In the genomic region with DNA sequence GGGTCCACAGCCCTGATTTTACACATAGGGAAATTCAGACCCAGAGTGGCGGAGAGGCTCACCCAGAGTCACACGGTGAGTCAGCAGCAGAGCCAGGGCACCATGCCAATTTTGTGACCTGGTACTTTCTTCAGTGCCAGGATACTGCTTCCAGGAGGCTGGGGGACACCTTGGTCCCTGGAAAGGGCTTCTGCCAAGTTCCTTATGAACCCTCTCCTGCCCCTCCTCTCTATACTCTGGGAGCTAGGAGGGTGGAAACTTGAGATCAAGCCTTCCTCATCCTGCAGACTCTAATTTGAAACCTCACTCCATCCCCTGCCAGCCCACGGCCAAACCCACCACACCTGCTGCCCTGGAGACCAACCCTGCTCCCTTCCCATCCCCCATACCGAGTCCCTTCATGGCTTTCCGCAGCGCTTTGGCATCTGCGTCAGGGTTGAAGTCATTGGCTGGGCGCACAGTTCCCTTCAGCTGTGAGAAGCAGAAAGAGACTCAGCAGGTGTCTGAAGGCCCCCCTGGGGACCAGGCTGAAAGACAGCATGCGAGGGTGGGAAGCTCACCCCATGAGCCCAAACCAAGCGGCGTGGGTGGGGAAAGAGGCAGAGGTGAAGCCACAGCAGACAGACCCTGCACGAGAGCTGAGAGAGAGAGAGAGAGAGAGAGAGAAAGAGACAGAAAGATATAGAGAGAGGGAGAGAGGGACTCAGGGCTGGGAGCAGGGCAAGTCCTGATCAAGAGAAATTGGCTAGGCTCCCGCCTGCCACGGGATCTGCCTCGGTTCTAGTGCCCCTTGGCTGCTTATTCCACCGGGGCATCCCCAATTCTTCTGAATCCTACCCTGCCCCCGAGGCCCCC, we compare ENCODE assay signal across 9 cellular contexts. TPM values are rescaled to one million over a fixed set of nuclear protein-coding genes. Genes with fewer than 3 reads are reported as not detected.
DNase-seq lines count a peak whose midpoint lies in the region; ATAC-seq and TF ChIP-seq lines count a peak whose summit lies in the region.
"Had no signal": no experiment of that assay in that cellular context is flagged by ENCODE, and none has a peak within 500 bp of the region (broad histone marks: within the 10 kb centered on the region; RNA-seq: fewer than 3 reads in every experiment).

No MANE protein-coding gene starts in this region.

- H3K9ac ChIP-seq in endodermal cell (ENCODE audit: extremely low read depth, low read length, poor library complexity, severe bottlenecking) = no peak overlapping the region

- H3K27me3 ChIP-seq in aorta (ENCODE audit: control insufficient read depth in 1 of 2, insufficient read depth in 2 of 2, low read length in 1 of 2) (no peaks in the 10 kb centered on the region), MG63 (no peaks in the 10 kb centered on the region), endodermal cell (ENCODE audit: control insufficient read depth, insufficient read depth, low read length, poor library complexity, severe bottlenecking) (no peaks in the 10 kb centered on the region)

- no peak for DNase-seq in activated T-helper 2 cell treated with anti-CD3 and anti-CD28 coated beads, Interferon-gamma antibody, Interleukin-2, Interleukin-4, amounts not matched to agents 10 μg/mL and 5 μg/mL and 100 μg/mL, durations not matched to agents 14 hours and 24 hours and 36 hours (ENCODE audit: low spot score)
- DNase-seq in left lobe of liver (ENCODE audit: low spot score) (peak; percentile 68), aorta (peak; percentile 74 to 89), MG63 (no peak), endodermal cell (no peak)

- no peak for TF ChIP-seq CTCF in endodermal cell (conservative IDR thresholded peaks at IDR 0.05)

- H3K27ac ChIP-seq in aorta (ENCODE audit: low read depth in 1 of 2, low read length in 2 of 2) (peak overlapping the region in 1 of 2 donors; percentile 2), endodermal cell (ENCODE audit: low read depth, low read length) (no peak overlapping the region)
- H3K27ac ChIP-seq: VCaP had no signal

- H3K36me3 ChIP-seq in aorta (ENCODE audit: control insufficient read depth in 1 of 2, insufficient read depth in 2 of 2, low read length in 1 of 2) (peaks cover 0 to 18% of the 10 kb centered on the region in 2 donors), MG63 (peaks cover 93% of the 10 kb centered on the region), endodermal cell (ENCODE audit: control insufficient read depth, insufficient read depth, low read length) (peaks cover 92% of the 10 kb centered on the region)

- WGBS in aorta, 2 donors = 56 to 66% methylated on average over 17 of the region's 17 CpGs
- 83 to 87% methylated on average over 11 to 17 of the region's 17 CpGs for WGBS in endodermal cell (ENCODE audit: insufficient coverage in 1 of 2, insufficient read length in 1 of 2), 2 experiments

- H3K27ac Mint-ChIP-seq in IgD-negative memory B cell (peak overlapping the region; percentile 95 to 99 (median 97)), endodermal cell (no peak overlapping the region)
- peak overlapping the region; percentile 78 for H3K27ac Mint-ChIP-seq in activated T-helper 2 cell treated with anti-CD3 and anti-CD28 coated beads, Interferon-gamma antibody, Interleukin-2, Interleukin-4, amounts not matched to agents 10 μg/mL and 5 μg/mL and 100 μg/mL, durations not matched to agents 14 hours and 24 hours and 36 hours

- no peaks in the 10 kb centered on the region for H3K9me3 ChIP-seq in aorta (ENCODE audit: control insufficient read depth, low read length)
- H3K9me3 ChIP-seq in MG63 = no peaks in the 10 kb centered on the region
- H3K9me3 ChIP-seq in endodermal cell (ENCODE audit: control insufficient read depth, low read length) = no peaks in the 10 kb centered on the region

- H3K27me3 Mint-ChIP-seq in IgD-negative memory B cell (no peaks in the 10 kb centered on the region), endodermal cell (ENCODE audit: insufficient read depth) (no peaks in the 10 kb centered on the region)
- H3K27me3 Mint-ChIP-seq in activated T-helper 2 cell treated with anti-CD3 and anti-CD28 coated beads, Interferon-gamma antibody, Interleukin-2, Interleukin-4, amounts not matched to agents 10 μg/mL and 5 μg/mL and 100 μg/mL, durations not matched to agents 14 hours and 24 hours and 36 hours (ENCODE audit: low read depth) = no peaks in the 10 kb centered on the region

- intact Hi-C loops in activated T-helper 2 cell treated with anti-CD3 and anti-CD28 coated beads, Interferon-gamma antibody, Interleukin-2, Interleukin-4, amounts not matched to agents 10 μg/mL and 5 μg/mL and 100 μg/mL, durations not matched to agents 14 hours and 24 hours and 36 hours (cut with micrococcal nuclease) = loop anchor here (2.0 kb wide), 2 partner anchors 19 to 27 kb away; no protein-coding TSS in a partner anchor
- intact Hi-C loops in aorta (cut with DNase I) = no loop called here

- H3K36me3 Mint-ChIP-seq in IgD-negative memory B cell (peaks cover 20% of the 10 kb centered on the region), endodermal cell (ENCODE audit: low read depth) (peaks cover 82% of the 10 kb centered on the region)
- peaks cover 94% of the 10 kb centered on the region for H3K36me3 Mint-ChIP-seq in activated T-helper 2 cell treated with anti-CD3 and anti-CD28 coated beads, Interferon-gamma antibody, Interleukin-2, Interleukin-4, amounts not matched to agents 10 μg/mL and 5 μg/mL and 100 μg/mL, durations not matched to agents 14 hours and 24 hours and 36 hours (ENCODE audit: low read depth)

- no peak overlapping the region for H3K4me3 ChIP-seq in aorta (ENCODE audit: low read length in 2 of 2)
- H3K4me3 ChIP-seq in MG63 = no peak overlapping the region
- no peak overlapping the region for H3K4me3 ChIP-seq in endodermal cell (ENCODE audit: low read length)

- H3K9me3 Mint-ChIP-seq in IgD-negative memory B cell (no peaks in the 10 kb centered on the region), endodermal cell (no peaks in the 10 kb centered on the region)
- H3K9me3 Mint-ChIP-seq in activated T-helper 2 cell treated with anti-CD3 and anti-CD28 coated beads, Interferon-gamma antibody, Interleukin-2, Interleukin-4, amounts not matched to agents 10 μg/mL and 5 μg/mL and 100 μg/mL, durations not matched to agents 14 hours and 24 hours and 36 hours = no peaks in the 10 kb centered on the region

- H3K4me1 ChIP-seq in aorta (ENCODE audit: control insufficient read depth in 1 of 2, insufficient read depth in 2 of 2, low read length in 2 of 2) = no peaks in the 10 kb centered on the region
- no peaks in the 10 kb centered on the region for H3K4me1 ChIP-seq in endodermal cell (ENCODE audit: control insufficient read depth, insufficient read depth, low read length)

- peaks cover 33 to 42% (median 33%) of the 10 kb centered on the region in 3 donors for H3K4me1 Mint-ChIP-seq in IgD-negative memory B cell
- peaks cover 35% of the 10 kb centered on the region for H3K4me1 Mint-ChIP-seq in activated T-helper 2 cell treated with anti-CD3 and anti-CD28 coated beads, Interferon-gamma antibody, Interleukin-2, Interleukin-4, amounts not matched to agents 10 μg/mL and 5 μg/mL and 100 μg/mL, durations not matched to agents 14 hours and 24 hours and 36 hours (ENCODE audit: low read depth)
- H3K4me1 Mint-ChIP-seq in endodermal cell = peaks cover 4% of the 10 kb centered on the region

- H3K4me3 Mint-ChIP-seq in IgD-negative memory B cell = peak overlapping the region; percentile 63 to 92 (median 80)
- no peak overlapping the region for H3K4me3 Mint-ChIP-seq in activated T-helper 2 cell treated with anti-CD3 and anti-CD28 coated beads, Interferon-gamma antibody, Interleukin-2, Interleukin-4, amounts not matched to agents 10 μg/mL and 5 μg/mL and 100 μg/mL, durations not matched to agents 14 hours and 24 hours and 36 hours (ENCODE audit: low read depth)
- H3K4me3 Mint-ChIP-seq in endodermal cell = no peak overlapping the region

- ATAC-seq in GM18502 (IDR thresholded peaks at IDR 0.05; ENCODE audit: poor library complexity, unreplicated experiment) (peak; percentile 76), GM21619 (IDR thresholded peaks at IDR 0.05; ENCODE audit: unreplicated experiment) (peak; percentile 85), left lobe of liver (peak; percentile 63), aorta (ENCODE audit: low FRiP score) (no peak)

RNA-seq across cellular contexts. Expression of gene ANXA6, which starts 33.5 kb away (rescaled TPM):
- polyA plus RNA-seq in IgD-negative memory B cell = 298 TPM
- total RNA-seq in activated T-helper 2 cell treated with anti-CD3 and anti-CD28 coated beads, Interferon-gamma antibody, Interleukin-2, Interleukin-4, amounts not matched to agents 10 μg/mL and 5 μg/mL and 100 μg/mL, durations not matched to agents 14 hours and 24 hours and 36 hours = 560 and 569 TPM in 2 replicates
- total RNA-seq in left lobe of liver = 232 TPM
- 100 to 1,000 TPM; 277 to 284 TPM for total RNA-seq in aorta
- polyA plus RNA-seq in aorta = 100 to 1,000 TPM in 1 of 2 donors, 10 to 100 TPM in 1; 93.4 to 187 TPM
- total RNA-seq in MG63 (2014; rRNA removed; shearing (Covaris generic); ENCODE audit: low replicate concordance) = 222 and 331 TPM in 2 replicates
- 100 to 1,000 TPM; 204 to 235 TPM for total RNA-seq in endodermal cell
- polyA plus RNA-seq in endodermal cell (2013, experiment 1 of 2) = 167 TPM
- polyA plus RNA-seq in endodermal cell (2013, experiment 2 of 2) = 184 TPM

RNA-seq across cellular contexts. Expression of gene TNIP1, which starts 43.3 kb away (rescaled TPM):
- polyA plus RNA-seq in IgD-negative memory B cell (78.3 TPM), aorta (10 to 100 TPM; 63.3 to 80.3 TPM)
- 473 and 477 TPM in 2 replicates for total RNA-seq in activated T-helper 2 cell treated with anti-CD3 and anti-CD28 coated beads, Interferon-gamma antibody, Interleukin-2, Interleukin-4, amounts not matched to agents 10 μg/mL and 5 μg/mL and 100 μg/mL, durations not matched to agents 14 hours and 24 hours and 36 hours
- total RNA-seq in left lobe of liver (74.5 TPM), aorta (100 to 1,000 TPM in 1 of 2 donors, 10 to 100 TPM in 1; 83.3 to 105 TPM), endodermal cell (10 to 100 TPM; 51.3 to 52.2 TPM)
- total RNA-seq in MG63 (2014; rRNA removed; shearing (Covaris generic); ENCODE audit: low replicate concordance) = 74.2 and 76.6 TPM in 2 replicates
- polyA plus RNA-seq in endodermal cell (2013, experiment 1 of 2) = 33.0 TPM
- 31.1 TPM for polyA plus RNA-seq in endodermal cell (2013, experiment 2 of 2)

Comparison
In these comparisons a context has a peak if more than half of its experiments do, and no peak if none do; other contexts are left out.
1. H3K4me3 Mint-ChIP-seq: peak in IgD-negative memory B cell (4 of 4); none in activated T-helper 2 cell treated with anti-CD3 and anti-CD28 coated beads, Interferon-gamma antibody, Interleukin-2, Interleukin-4, amounts not matched to agents 10 μg/mL and 5 μg/mL and 100 μg/mL, durations not matched to agents 14 hours and 24 hours and 36 hours (single experiment) and endodermal cell (single experiment).
2. DNase-seq: peak in left lobe of liver (single experiment) and aorta (2 of 2); none in activated T-helper 2 cell treated with anti-CD3 and anti-CD28 coated beads, Interferon-gamma antibody, Interleukin-2, Interleukin-4, amounts not matched to agents 10 μg/mL and 5 μg/mL and 100 μg/mL, durations not matched to agents 14 hours and 24 hours and 36 hours (single experiment), MG63 (single experiment) and endodermal cell (single experiment).